10 cellular contexts compared by ENCODE assay signal in genomic region chr2:171347591-171348032, GRCh38.
A peak's percentile ranks its signal among the peaks of the same experiment; 100 is the strongest.
DNase-seq lines count a peak whose midpoint lies in the region; ATAC-seq and TF ChIP-seq lines count a peak whose summit lies in the region.
"Had no signal": no experiment of that assay in that cellular context is flagged by ENCODE, and none has a peak within 500 bp of the region (broad histone marks: within the 10 kb centered on the region; RNA-seq: fewer than 3 reads in every experiment).

No MANE protein-coding gene starts in this region.

- H3K9me3 Mint-ChIP-seq in osteocyte (ENCODE audit: unreplicated experiment): no peaks in the 10 kb centered on the region
- H3K9me3 Mint-ChIP-seq: natural killer cell treated with Interleukin-12 subunit alpha and Interleukin-12 subunit beta and Interleukin-15 and Interleukin-18, amount 100 ng/mL, for 72 hours had no signal

- H3K27me3 ChIP-seq in mammary epithelial cell (ENCODE audit: insufficient read depth, low read length): no peaks in the 10 kb centered on the region

- peaks cover 3% of the 10 kb centered on the region for H3K36me3 Mint-ChIP-seq in osteocyte (ENCODE audit: unreplicated experiment)

- H3K9me3 ChIP-seq in mammary epithelial cell (replicated peaks; ENCODE audit: insufficient read depth, low read length): no peaks in the 10 kb centered on the region

- no peak overlapping the region for H3K27ac ChIP-seq in mammary epithelial cell (ENCODE audit: insufficient read depth, low read depth, low read length)

- peaks cover 40% of the 10 kb centered on the region for H3K4me1 Mint-ChIP-seq in osteocyte (ENCODE audit: unreplicated experiment)

- intact Hi-C loops in mammary epithelial cell (cut with micrococcal nuclease): loop anchor here (1.0 kb wide), 1 partner anchor 69 kb away; no protein-coding TSS in a partner anchor

- H3K79me2 ChIP-seq in mammary epithelial cell (ENCODE audit: insufficient read depth, low read length): peaks cover 2% of the 10 kb centered on the region

- no peak overlapping the region for H3K4me3 Mint-ChIP-seq in osteocyte (ENCODE audit: unreplicated experiment)
- H3K4me3 Mint-ChIP-seq: natural killer cell treated with Interleukin-12 subunit alpha and Interleukin-12 subunit beta and Interleukin-15 and Interleukin-18, amount 100 ng/mL, for 72 hours had no signal

- CTCF ChIA-PET in mammary epithelial cell (lab: Charles Lee; ENCODE audit: low non-redundant PET): no interaction called here

- H3K4me1 ChIP-seq in mammary epithelial cell (ENCODE audit: insufficient read depth, low read length): peaks cover 13% of the 10 kb centered on the region

- in situ Hi-C loops in mammary epithelial cell (cut with MboI; ENCODE audit: low sequenced_read_pairs in 2 of 2) (no loop called here), KBM-7 (cut with MboI; ENCODE audit: low pct_unique_long_range_greater_than_20kb, low sequenced_read_pairs) (no loop called here)

- ATAC-seq in HG03025 (IDR thresholded peaks at IDR 0.05; ENCODE audit: low FRiP score, unreplicated experiment): no peak
- ATAC-seq: natural killer cell treated with Interleukin-12 subunit alpha and Interleukin-12 subunit beta and Interleukin-15 and Interleukin-18, amount 100 ng/mL, for 72 hours had no signal

- no peaks in the 10 kb centered on the region for H4K20me1 ChIP-seq in mammary epithelial cell (ENCODE audit: insufficient read depth, low read length)

- peak overlapping the region; percentile 23 for H2AFZ ChIP-seq in mammary epithelial cell (ENCODE audit: low read depth, low read length)

- no peaks in the 10 kb centered on the region for H3K36me3 ChIP-seq in mammary epithelial cell (ENCODE audit: insufficient read depth, low read length)

- H3K27me3 Mint-ChIP-seq in osteocyte (ENCODE audit: unreplicated experiment): no peaks in the 10 kb centered on the region
- H3K27me3 Mint-ChIP-seq: natural killer cell treated with Interleukin-12 subunit alpha and Interleukin-12 subunit beta and Interleukin-15 and Interleukin-18, amount 100 ng/mL, for 72 hours had no signal

- H3K27ac Mint-ChIP-seq in osteocyte (ENCODE audit: unreplicated experiment): peak overlapping the region; percentile 80
- H3K27ac Mint-ChIP-seq: natural killer cell treated with Interleukin-12 subunit alpha and Interleukin-12 subunit beta and Interleukin-15 and Interleukin-18, amount 100 ng/mL, for 72 hours had no signal

- no peak overlapping the region for H3K9ac ChIP-seq in mammary epithelial cell (ENCODE audit: insufficient read depth, low read length)

- BruUV-seq in mammary epithelial cell (replicated peaks; lab: Mats Ljungman, UMichigan): no TSS peak

- no peak for TF ChIP-seq CTCF in mammary epithelial cell (conservative IDR thresholded peaks at IDR 0.05 in 1 of 2, IDR thresholded peaks at IDR 0.05 in 1 of 2; ENCODE audit: extremely low read depth in 1 of 2, insufficient read depth in 1 of 2, low read depth in 1 of 2, low read length in 2 of 2)
- TF ChIP-seq CTCF in osteocyte (IDR thresholded peaks at IDR 0.05): no peak

- H3K4me2 ChIP-seq in mammary epithelial cell (ENCODE audit: insufficient read depth, low read depth, low read length): peak overlapping the region; percentile 38

- dilution Hi-C loops in mammary epithelial cell (cut with HindIII; ENCODE audit: low sequenced_read_pairs): no loop called here

- DNase-seq in EH (ENCODE audit: low read depth): peak; percentile 93
- peak; percentile 7 for DNase-seq in HT-29 (ENCODE audit: low spot score)
- DNase-seq in mammary epithelial cell: peak; percentile 66
- no peak for DNase-seq in osteocyte (ENCODE audit: extremely low spot score, unreplicated experiment)
- DNase-seq in KBM-7: no peak
- DNase-seq in effector CD8-positive, alpha-beta T cell (lab: John Stamatoyannopoulos, UW): no peak
- DNase-seq in DMS53 treated with DMSO at 0.1 percent for 48 hours (lab: John Stamatoyannopoulos, UW; ENCODE audit: unreplicated experiment): no peak
- DNase-seq: activated CD8-positive, alpha-beta memory T cell treated with anti-CD3 and anti-CD28 coated beads for 24 hours had no signal

- H3K4me3 ChIP-seq in mammary epithelial cell (replicated peaks in 1 of 3; ENCODE audit: insufficient read depth in 1 of 3, low read depth in 2 of 3, low read length in 3 of 3): no peak overlapping the region

- WGBS in mammary epithelial cell (ENCODE audit: low coverage, missing lambda C conversion rate): 6% methylated on average over 3 of the region's 3 CpGs

Comparison
In these comparisons a context has a peak if more than half of its experiments do, and no peak if none do; other contexts are left out.
1. DNase-seq: peak in EH (single experiment), HT-29 (single experiment) and mammary epithelial cell (single experiment); none in osteocyte (single experiment), KBM-7 (single experiment), effector CD8-positive, alpha-beta T cell (single experiment) and DMS53 treated with DMSO at 0.1 percent for 48 hours (single experiment).